Comparison of ENCODE assay signal across 11 cellular contexts in the genomic region with DNA sequence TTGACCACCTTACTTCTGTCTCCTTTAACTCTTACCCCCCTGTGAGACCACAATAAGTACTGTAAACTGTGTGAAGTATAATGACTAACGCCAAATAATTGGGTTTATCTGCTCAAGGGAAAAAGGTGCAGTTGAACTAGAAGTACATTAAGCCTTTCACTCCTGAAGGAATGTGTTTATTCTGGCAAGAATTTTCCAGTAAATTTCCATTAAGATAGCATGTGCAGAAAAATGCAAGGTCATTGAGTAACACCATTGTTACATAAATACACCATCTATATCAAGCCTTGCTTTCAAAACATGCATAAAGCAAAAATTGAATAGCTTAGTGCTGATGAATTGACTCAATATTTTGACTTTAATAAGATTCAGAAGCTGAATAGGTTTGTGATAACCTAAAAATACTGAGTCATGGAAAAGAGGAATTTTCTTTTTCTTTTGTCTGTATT.
DNase-seq lines count a peak whose midpoint lies in the region; ATAC-seq, FAIRE-seq and TF ChIP-seq lines count a peak whose summit lies in the region.
"Had no signal": no experiment of that assay in that cellular context is flagged by ENCODE, and none has a peak within 500 bp of the region (broad histone marks: within the 10 kb centered on the region; RNA-seq: fewer than 3 reads in every experiment).

No MANE protein-coding gene starts in this region.

- H3K9me3 ChIP-seq in breast epithelium (no peaks in the 10 kb centered on the region), lower lobe of right lung (no peaks in the 10 kb centered on the region)
- H3K9me3 ChIP-seq: right lobe of liver had no signal

- peak in 1 of 2 donors; percentile 42 for ATAC-seq in lower lobe of right lung

- H3K27ac ChIP-seq in breast epithelium (peak overlapping the region; percentile 27 to 29), lower lobe of right lung (peak overlapping the region; percentile 26)
- H3K27ac ChIP-seq: right lobe of liver had no signal

- no peaks in the 10 kb centered on the region for H3K9me3 Mint-ChIP-seq in T-helper 2 cell treated with Interferon-gamma antibody and Interleukin-4, amounts not matched to agents 5 μg/mL and 100 μg/mL, for 36 hours

- H3K27ac Mint-ChIP-seq in T-helper 2 cell treated with Interferon-gamma antibody and Interleukin-4, amounts not matched to agents 5 μg/mL and 100 μg/mL, for 36 hours: no peak overlapping the region

- H3K4me3 Mint-ChIP-seq in T-helper 2 cell treated with Interferon-gamma antibody and Interleukin-4, amounts not matched to agents 5 μg/mL and 100 μg/mL, for 36 hours: no peak overlapping the region

- no peaks in the 10 kb centered on the region for H3K36me3 ChIP-seq in breast epithelium
- no peaks in the 10 kb centered on the region for H3K36me3 ChIP-seq in lower lobe of right lung
- H3K36me3 ChIP-seq: right lobe of liver had no signal

- H3K4me3 ChIP-seq in breast epithelium (no peak overlapping the region), lower lobe of right lung (no peak overlapping the region)
- H3K4me3 ChIP-seq: right lobe of liver had no signal

- peaks cover 6% of the 10 kb centered on the region for H3K4me1 Mint-ChIP-seq in T-helper 2 cell treated with Interferon-gamma antibody and Interleukin-4, amounts not matched to agents 5 μg/mL and 100 μg/mL, for 36 hours (ENCODE audit: low read depth)

- H3K27me3 ChIP-seq in breast epithelium (no peaks in the 10 kb centered on the region), lower lobe of right lung (ENCODE audit: low read depth) (no peaks in the 10 kb centered on the region)
- H3K27me3 ChIP-seq: right lobe of liver had no signal

- no peak for TF ChIP-seq CTCF in breast epithelium (IDR thresholded peaks at IDR 0.05)
- TF ChIP-seq CTCF in lower lobe of right lung (IDR thresholded peaks at IDR 0.05): no peak

- intact Hi-C loops in breast epithelium (cut with DNase I; ENCODE audit: low total_unique reads): no loop called here
- intact Hi-C loops in lower lobe of right lung (cut with DNase I): no loop called here

- peaks cover 5% of the 10 kb centered on the region for H3K36me3 Mint-ChIP-seq in T-helper 2 cell treated with Interferon-gamma antibody and Interleukin-4, amounts not matched to agents 5 μg/mL and 100 μg/mL, for 36 hours (ENCODE audit: low read depth)

- peaks cover 4% of the 10 kb centered on the region for H3K27me3 Mint-ChIP-seq in T-helper 2 cell treated with Interferon-gamma antibody and Interleukin-4, amounts not matched to agents 5 μg/mL and 100 μg/mL, for 36 hours (ENCODE audit: low read depth)

- H3K4me1 ChIP-seq in breast epithelium: no peaks in the 10 kb centered on the region
- peaks cover 36% of the 10 kb centered on the region for H3K4me1 ChIP-seq in lower lobe of right lung

- no peak for TF ChIP-seq POLR2A in breast epithelium (IDR thresholded peaks at IDR 0.05)

- DNase-seq in A172 (ENCODE audit: low spot score): peak; percentile 84
- DNase-seq in HTR-8/SVneo (ENCODE audit: insufficient read length, low spot score): no peak
- DNase-seq in breast epithelium (ENCODE audit: low spot score in 2 of 2): no peak
- DNase-seq in lower lobe of right lung: no peak
- DNase-seq in activated CD4-positive, CD25-positive, alpha-beta regulatory T cell (lab: John Stamatoyannopoulos, UW): no peak
- DNase-seq in T-helper 2 cell treated with Interferon-gamma antibody and Interleukin-4, amounts not matched to agents 5 μg/mL and 100 μg/mL, for 36 hours (ENCODE audit: low spot score): no peak
- no peak for DNase-seq in activated CD8-positive, alpha-beta memory T cell treated with anti-CD3 and anti-CD28 coated beads for 24 hours
- DNase-seq in NCI-H2196 (lab: John Stamatoyannopoulos, UW; ENCODE audit: unreplicated experiment): no peak
- DNase-seq: right lobe of liver, T1000 had no signal

- peak; percentile 33 for FAIRE-seq in HTR-8/SVneo (lab: Jason Lieb, UNC)
- FAIRE-seq: islet of Langerhans had no signal
